ENCODE assay signal across 8 cellular contexts in genomic region chr5:149853019-149853648, GRCh38.
DNase-seq lines count a peak whose midpoint lies in the region; ATAC-seq and FAIRE-seq lines count a peak whose summit lies in the region.

No MANE protein-coding gene starts in this region.

- H2AK5ac ChIP-seq in neuronal stem cell (ENCODE audit: low read depth, low read length) = no peak overlapping the region

- no peak overlapping the region for H2BK15ac ChIP-seq in neuronal stem cell (ENCODE audit: low read length)

- H3K4me1 ChIP-seq in neuronal stem cell (ENCODE audit: control insufficient read depth in 2 of 2, insufficient read depth in 1 of 2, low read depth in 1 of 2, low read length in 2 of 2) = peaks cover 3% of the 10 kb centered on the region in 2 donors

- H2AFZ ChIP-seq in neuronal stem cell (ENCODE audit: low read length) = peak overlapping the region; percentile 75

- H3K36me3 Mint-ChIP-seq in activated T-cell treated with anti-CD3 and anti-CD28 coated beads, Interleukin-2, amount 50 U/mL, for 24 hours (ENCODE audit: low read depth) = peaks cover 20% of the 10 kb centered on the region

- no peaks in the 10 kb centered on the region for H3K4me1 Mint-ChIP-seq in activated T-cell treated with anti-CD3 and anti-CD28 coated beads, Interleukin-2, amount 50 U/mL, for 24 hours (ENCODE audit: low read depth)

- H3K9ac ChIP-seq in neuronal stem cell (ENCODE audit: low read depth, low read length, poor library complexity) = no peak overlapping the region

- no peaks in the 10 kb centered on the region for H3K27me3 ChIP-seq in neuronal stem cell (ENCODE audit: control insufficient read depth in 3 of 3, insufficient read depth in 3 of 3, low read depth in 1 of 3, low read length in 3 of 3)

- no peaks in the 10 kb centered on the region for H3K36me3 ChIP-seq in neuronal stem cell (replicated peaks in 1 of 2; ENCODE audit: control insufficient read depth in 2 of 2, insufficient read depth in 2 of 2, low read length in 2 of 2)

- H3K79me1 ChIP-seq in neuronal stem cell (ENCODE audit: low read depth, low read length) = no peaks in the 10 kb centered on the region

- no peak overlapping the region for H3K18ac ChIP-seq in neuronal stem cell (ENCODE audit: low read length)

- H4K91ac ChIP-seq in neuronal stem cell (ENCODE audit: low read depth, low read length, poor library complexity) = no peak overlapping the region

- peak; percentile 16 for DNase-seq in NOMO-1 treated with DMSO at 0.1 percent for 48 hours (lab: John Stamatoyannopoulos, UW; ENCODE audit: unreplicated experiment)
- no peak for DNase-seq in NOMO-1 treated with dmso at 0.1 percent for 144 hours (lab: John Stamatoyannopoulos, UW; ENCODE audit: unreplicated experiment)
- peak; percentile 74 for DNase-seq in NCI-H748 (lab: John Stamatoyannopoulos, UW; ENCODE audit: unreplicated experiment)
- peak; percentile 46 for DNase-seq in activated T-cell treated with anti-CD3 and anti-CD28 coated beads, Interleukin-2, amount 50 U/mL, for 24 hours
- DNase-seq in fibroblast of the conjunctiva (ENCODE audit: low read depth) = peak; percentile 73
- DNase-seq in neuronal stem cell (ENCODE audit: low spot score) = peak; percentile 80
- DNase-seq in urothelium cell line (ENCODE audit: low spot score) = peak; percentile 63

- H3K14ac ChIP-seq in neuronal stem cell (ENCODE audit: low read length) = no peak overlapping the region

- H3K4me3 Mint-ChIP-seq in activated T-cell treated with anti-CD3 and anti-CD28 coated beads, Interleukin-2, amount 50 U/mL, for 24 hours = no peak overlapping the region

- no peaks in the 10 kb centered on the region for H3K9me3 Mint-ChIP-seq in activated T-cell treated with anti-CD3 and anti-CD28 coated beads, Interleukin-2, amount 50 U/mL, for 24 hours

- no peak overlapping the region for H3K4me3 ChIP-seq in neuronal stem cell (ENCODE audit: low read length in 2 of 2)

- no peak overlapping the region for H3K27ac ChIP-seq in neuronal stem cell (replicated peaks; ENCODE audit: low read length)

- no peak overlapping the region for H3K23ac ChIP-seq in neuronal stem cell (ENCODE audit: low read depth, low read length, poor library complexity)

- no peak overlapping the region for H2BK12ac ChIP-seq in neuronal stem cell (ENCODE audit: low read length)

- H2BK120ac ChIP-seq in neuronal stem cell (ENCODE audit: low read depth, low read length) = no peak overlapping the region

- H3K4ac ChIP-seq in neuronal stem cell (ENCODE audit: low read length) = no peak overlapping the region

- H3K27ac Mint-ChIP-seq in activated T-cell treated with anti-CD3 and anti-CD28 coated beads, Interleukin-2, amount 50 U/mL, for 24 hours = no peak overlapping the region

- no peaks in the 10 kb centered on the region for H3K9me3 ChIP-seq in neuronal stem cell (replicated peaks in 1 of 2; ENCODE audit: control insufficient read depth in 2 of 2, insufficient read depth in 1 of 2, low read depth in 1 of 2, low read length in 2 of 2)

- no peak overlapping the region for H3K4me2 ChIP-seq in neuronal stem cell (ENCODE audit: insufficient read depth, low read length, poor library complexity, severe bottlenecking)

- no peak overlapping the region for H2BK5ac ChIP-seq in neuronal stem cell (ENCODE audit: low read length)

- FAIRE-seq in urothelium cell line (lab: Jason Lieb, UNC) = peak; percentile 37

- no CpG with 5 or more reads among the region's 10 CpGs for WGBS in neuronal stem cell (ENCODE audit: extremely low coverage in 2 of 2, insufficient read length in 2 of 2, insufficient replicate concordance in 1 of 2), 2 donors

- ATAC-seq in HG02610 (IDR thresholded peaks at IDR 0.05; ENCODE audit: unreplicated experiment) = peak; percentile 64

- no peak overlapping the region for H4K8ac ChIP-seq in neuronal stem cell (ENCODE audit: low read depth, low read length)

- no peaks in the 10 kb centered on the region for H3K27me3 Mint-ChIP-seq in activated T-cell treated with anti-CD3 and anti-CD28 coated beads, Interleukin-2, amount 50 U/mL, for 24 hours
